ENCODE assay signal across 9 cellular contexts in the genomic region with DNA sequence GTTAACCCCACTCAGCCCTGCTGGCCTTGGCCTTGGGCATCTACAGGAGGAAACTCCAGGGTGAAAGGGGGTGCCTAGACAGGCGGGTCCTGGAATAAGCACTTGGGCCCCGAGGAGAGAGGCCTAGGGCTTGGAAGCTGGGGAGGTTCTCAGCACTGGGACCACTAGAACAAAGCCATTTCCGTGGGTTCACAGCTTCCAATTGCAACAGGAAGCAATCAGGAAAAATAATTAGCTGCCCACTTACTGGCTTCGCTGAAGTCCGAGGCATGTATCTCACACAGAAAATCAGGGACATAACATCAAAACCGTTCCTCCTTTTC.
DNase-seq lines count a peak whose midpoint lies in the region; ATAC-seq and TF ChIP-seq lines count a peak whose summit lies in the region.
"Had no signal": no experiment of that assay in that cellular context is flagged by ENCODE, and none has a peak within 500 bp of the region (broad histone marks: within the 10 kb centered on the region; RNA-seq: fewer than 3 reads in every experiment).

No MANE protein-coding gene starts in this region.

- H3K4me1 ChIP-seq in BE2C (peaks cover 11% of the 10 kb centered on the region), HUES6 (ENCODE audit: control insufficient read depth, insufficient read depth, low read length) (peaks cover 33% of the 10 kb centered on the region)

- no peak for TF ChIP-seq EP300 in neural cell (conservative IDR thresholded peaks at IDR 0.05; ENCODE audit: poor library complexity, severe bottlenecking)

- no peaks in the 10 kb centered on the region for H3K9me2 ChIP-seq in neural cell (ENCODE audit: insufficient read depth, low read length)

- DNase-seq in BE2C (no peak), coronary artery (ENCODE audit: low spot score) (no peak), RPMI8226 (no peak), omental fat pad (ENCODE audit: low spot score) (no peak), NK-92 (lab: John Stamatoyannopoulos, UW; ENCODE audit: unreplicated experiment) (no peak)
- DNase-seq in stimulated activated CD4-positive, alpha-beta T cell treated with anti-CD3 and anti-CD28 coated beads, Interleukin-1b, Interleukin-23, amount 100 ng/mL, for 48 hours, result no peak
- DNase-seq: NCI-H2107 had no signal

- H3K79me2 ChIP-seq in neural cell (replicated peaks; ENCODE audit: insufficient read depth, low read length), result peaks cover 8% of the 10 kb centered on the region

- H3K4me2 ChIP-seq in neural cell (ENCODE audit: low read length), result peak overlapping the region; percentile 96

- H3F3A ChIP-seq in neural cell (ENCODE audit: insufficient read depth, low read length, poor library complexity, severe bottlenecking), result no peaks in the 10 kb centered on the region

- H3K27me3 ChIP-seq in BE2C (no peaks in the 10 kb centered on the region), HUES6 (ENCODE audit: control insufficient read depth, insufficient read depth, low read length) (peaks cover 2% of the 10 kb centered on the region; the same call in 1 of the 2 replicates), neural cell (ENCODE audit: insufficient read depth, low read depth, low read length) (no peaks in the 10 kb centered on the region)

- H3K27ac ChIP-seq in HUES6 (ENCODE audit: low read depth, low read length) (no peak overlapping the region), coronary artery (peak overlapping the region; percentile 81 to 97), neural cell (ENCODE audit: low read length) (no peak overlapping the region)

- H3K4me3 ChIP-seq in BE2C (ENCODE audit: low read depth, low read length), result peak overlapping the region; percentile 73
- peak overlapping the region; percentile 54 for H3K4me3 ChIP-seq in HUES6 (ENCODE audit: low read depth, low read length)
- H3K4me3 ChIP-seq in coronary artery, result peak overlapping the region; percentile 100
- H3K4me3 ChIP-seq in neural cell (ENCODE audit: low read length), result peak overlapping the region; percentile 75

- TF ChIP-seq RAD21 in neural cell (conservative IDR thresholded peaks at IDR 0.05), result no peak

- no peaks in the 10 kb centered on the region; the same call in 1 of the 2 replicates for H3K36me3 ChIP-seq in BE2C
- no peaks in the 10 kb centered on the region for H3K36me3 ChIP-seq in HUES6 (ENCODE audit: control insufficient read depth, insufficient read depth, low read length)
- H3K36me3 ChIP-seq in neural cell (ENCODE audit: insufficient read depth, low read length), result no peaks in the 10 kb centered on the region

- no peak overlapping the region for H3K9ac ChIP-seq in HUES6 (ENCODE audit: low read length)
- H3K9ac ChIP-seq in neural cell (ENCODE audit: low read length), result peak overlapping the region; percentile 47

- no peak for ATAC-seq in omental fat pad (ENCODE audit: low FRiP score)

- TF ChIP-seq CTCF in BE2C (IDR thresholded peaks at IDR 0.05; ENCODE audit: low read depth, low read length) (no peak), coronary artery (IDR thresholded peaks at IDR 0.05) (no peak), neural cell (IDR thresholded peaks at IDR 0.05; ENCODE audit: poor library complexity, severe bottlenecking) (no peak), omental fat pad (IDR thresholded peaks at IDR 0.05) (no peak)

- no peak overlapping the region for H2AFZ ChIP-seq in neural cell (ENCODE audit: low read depth, low read length)

- H4K20me1 ChIP-seq in neural cell (ENCODE audit: insufficient read depth), result no peaks in the 10 kb centered on the region

- no peaks in the 10 kb centered on the region for H3K9me3 ChIP-seq in BE2C
- H3K9me3 ChIP-seq in HUES6 (ENCODE audit: control insufficient read depth, insufficient read depth, low read depth, low read length), result no peaks in the 10 kb centered on the region
- H3K9me3 ChIP-seq in neural cell (ENCODE audit: low read length), result no peaks in the 10 kb centered on the region

TF ChIP-seq in neural cell, 6 proteins besides CTCF, POLR2A, EP300 and RAD21:
- TF ChIP-seq POLR2AphosphoS5 (IDR thresholded peaks at IDR 0.05) (no peak), MXI1 (conservative IDR thresholded peaks at IDR 0.05; ENCODE audit: poor library complexity, severe bottlenecking) (no peak), TAF1 (IDR thresholded peaks at IDR 0.05; ENCODE audit: low read depth) (no peak), SMC3 (conservative IDR thresholded peaks at IDR 0.05; ENCODE audit: poor library complexity) (no peak), EZH2 (IDR thresholded peaks at IDR 0.05; ENCODE audit: borderline replicate concordance, insufficient read depth, low read length, poor library complexity, severe bottlenecking) (no peak)
- TF ChIP-seq, protein P1, sequence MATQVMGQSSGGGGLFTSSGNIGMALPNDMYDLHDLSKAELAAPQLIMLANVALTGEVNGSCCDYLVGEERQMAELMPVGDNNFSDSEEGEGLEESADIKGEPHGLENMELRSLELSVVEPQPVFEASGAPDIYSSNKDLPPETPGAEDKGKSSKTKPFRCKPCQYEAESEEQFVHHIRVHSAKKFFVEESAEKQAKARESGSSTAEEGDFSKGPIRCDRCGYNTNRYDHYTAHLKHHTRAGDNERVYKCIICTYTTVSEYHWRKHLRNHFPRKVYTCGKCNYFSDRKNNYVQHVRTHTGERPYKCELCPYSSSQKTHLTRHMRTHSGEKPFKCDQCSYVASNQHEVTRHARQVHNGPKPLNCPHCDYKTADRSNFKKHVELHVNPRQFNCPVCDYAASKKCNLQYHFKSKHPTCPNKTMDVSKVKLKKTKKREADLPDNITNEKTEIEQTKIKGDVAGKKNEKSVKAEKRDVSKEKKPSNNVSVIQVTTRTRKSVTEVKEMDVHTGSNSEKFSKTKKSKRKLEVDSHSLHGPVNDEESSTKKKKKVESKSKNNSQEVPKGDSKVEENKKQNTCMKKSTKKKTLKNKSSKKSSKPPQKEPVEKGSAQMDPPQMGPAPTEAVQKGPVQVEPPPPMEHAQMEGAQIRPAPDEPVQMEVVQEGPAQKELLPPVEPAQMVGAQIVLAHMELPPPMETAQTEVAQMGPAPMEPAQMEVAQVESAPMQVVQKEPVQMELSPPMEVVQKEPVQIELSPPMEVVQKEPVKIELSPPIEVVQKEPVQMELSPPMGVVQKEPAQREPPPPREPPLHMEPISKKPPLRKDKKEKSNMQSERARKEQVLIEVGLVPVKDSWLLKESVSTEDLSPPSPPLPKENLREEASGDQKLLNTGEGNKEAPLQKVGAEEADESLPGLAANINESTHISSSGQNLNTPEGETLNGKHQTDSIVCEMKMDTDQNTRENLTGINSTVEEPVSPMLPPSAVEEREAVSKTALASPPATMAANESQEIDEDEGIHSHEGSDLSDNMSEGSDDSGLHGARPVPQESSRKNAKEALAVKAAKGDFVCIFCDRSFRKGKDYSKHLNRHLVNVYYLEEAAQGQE (IDR thresholded peaks at IDR 0.05; ENCODE audit: borderline replicate concordance), result no peak

Comparison
In these comparisons a context has a peak if more than half of its experiments do, and no peak if none do; other contexts are left out.
1. H3K27ac ChIP-seq: peak in coronary artery (2 of 2); none in HUES6 (single experiment) and neural cell (single experiment).
2. Peak in every context shown above with its lines, with median percentiles within 50 percentile points of each other: H3K4me3 ChIP-seq.